8 cellular contexts compared by ENCODE assay signal in the genomic region with DNA sequence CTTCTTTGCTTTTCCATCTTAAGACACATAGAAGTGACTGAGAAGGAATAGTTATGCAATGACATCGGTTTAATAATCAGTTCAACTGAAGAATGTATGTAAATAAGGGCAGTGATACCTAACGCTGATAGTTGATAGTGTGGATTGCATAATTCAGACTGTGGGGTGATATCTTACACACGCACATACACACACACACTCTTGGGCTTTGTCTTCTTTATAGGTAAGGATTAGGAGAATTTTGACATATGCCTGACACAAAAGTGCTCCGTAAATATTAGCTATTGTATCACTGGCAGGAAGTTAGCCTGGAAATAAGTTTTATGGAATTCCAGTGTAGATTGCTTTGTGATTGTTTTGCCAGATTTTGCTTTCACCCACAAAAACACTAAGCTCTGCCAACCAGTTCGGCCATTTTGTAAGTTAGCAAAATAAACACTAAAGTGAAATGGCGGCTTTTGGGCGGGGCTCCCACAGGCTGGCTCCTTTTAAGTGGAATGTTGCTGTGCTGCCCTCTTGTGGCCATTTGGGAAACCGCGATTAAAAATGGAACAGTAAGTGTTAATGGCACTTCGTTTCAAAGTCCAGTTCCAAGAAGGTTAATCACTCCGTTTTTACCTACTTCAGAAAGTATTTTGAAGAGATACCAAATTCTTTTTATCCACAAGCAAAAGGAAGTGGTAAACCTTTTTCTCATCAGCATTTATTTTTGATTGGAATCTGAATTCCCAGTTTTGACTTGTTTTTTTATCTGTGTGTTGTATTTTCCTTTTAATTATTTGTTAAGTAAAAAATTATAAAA. TPM values are rescaled to one million over a fixed set of nuclear protein-coding genes. Genes with fewer than 3 reads are reported as not detected.
A peak's percentile ranks its signal among the peaks of the same experiment; 100 is the strongest.
DNase-seq lines count a peak whose midpoint lies in the region; ATAC-seq and TF ChIP-seq lines count a peak whose summit lies in the region.

No MANE protein-coding gene starts in this region.

- H3K4me3 Mint-ChIP-seq in naive thymus-derived CD8-positive, alpha-beta T cell: peak overlapping the region; percentile 26 to 92 (median 66)
- H3K4me3 Mint-ChIP-seq in stimulated activated memory B cell treated with anti-CD40 and anti-IgM and Interleukin-4, amounts not matched to agents 10 μg/mL and 1 μg/mL and 100 μg/mL, for 72 hours: peak overlapping the region; percentile 10

- peaks cover 0 to 36% (median 10%) of the 10 kb centered on the region in 3 donors for H3K36me3 Mint-ChIP-seq in naive thymus-derived CD8-positive, alpha-beta T cell
- peaks cover 55% of the 10 kb centered on the region for H3K36me3 Mint-ChIP-seq in stimulated activated memory B cell treated with anti-CD40 and anti-IgM and Interleukin-4, amounts not matched to agents 10 μg/mL and 1 μg/mL and 100 μg/mL, for 72 hours

- H3K9me3 Mint-ChIP-seq in naive thymus-derived CD8-positive, alpha-beta T cell: no peaks in the 10 kb centered on the region
- H3K9me3 Mint-ChIP-seq in stimulated activated memory B cell treated with anti-CD40 and anti-IgM and Interleukin-4, amounts not matched to agents 10 μg/mL and 1 μg/mL and 100 μg/mL, for 72 hours: peaks cover 4% of the 10 kb centered on the region

- DNase-seq in A172 (ENCODE audit: low spot score) (peak; percentile 91), LNCaP clone FGC (ENCODE audit: low read depth) (peak; percentile 98), RPMI7951 (ENCODE audit: low read depth) (peak; percentile 91), fibroblast of mammary gland (ENCODE audit: low read depth) (peak; percentile 95)
- peak; percentile 84 to 86 for DNase-seq in activated T-helper 1 cell treated with anti-CD3 and anti-CD28 coated beads, Interleukin-2, amount 50 U/mL, for 16 hours (ENCODE audit: low read depth in 1 of 2, low spot score in 1 of 2)
- DNase-seq in naive thymus-derived CD8-positive, alpha-beta T cell: peak; percentile 75 to 95 (median 90)

- no peaks in the 10 kb centered on the region for H3K27me3 Mint-ChIP-seq in naive thymus-derived CD8-positive, alpha-beta T cell
- H3K27me3 Mint-ChIP-seq in stimulated activated memory B cell treated with anti-CD40 and anti-IgM and Interleukin-4, amounts not matched to agents 10 μg/mL and 1 μg/mL and 100 μg/mL, for 72 hours: no peaks in the 10 kb centered on the region

- H3K27ac Mint-ChIP-seq in naive thymus-derived CD8-positive, alpha-beta T cell: peak overlapping the region; percentile 90 to 100 (median 98)
- H3K27ac Mint-ChIP-seq in stimulated activated memory B cell treated with anti-CD40 and anti-IgM and Interleukin-4, amounts not matched to agents 10 μg/mL and 1 μg/mL and 100 μg/mL, for 72 hours: peak overlapping the region; percentile 87

- ATAC-seq in GM18909 (IDR thresholded peaks at IDR 0.05; ENCODE audit: poor library complexity, unreplicated experiment): peak; percentile 45
- ATAC-seq in naive thymus-derived CD8-positive, alpha-beta T cell: peak; percentile 16 to 33
- ATAC-seq in stimulated activated memory B cell treated with anti-CD40 and anti-IgM and Interleukin-4, amounts not matched to agents 10 μg/mL and 1 μg/mL and 100 μg/mL, for 72 hours: peak; percentile 72

- TF ChIP-seq CTCF in LNCaP clone FGC (IDR thresholded peaks at IDR 0.05; ENCODE audit: control insufficient read depth, extremely low read depth, insufficient read depth) (peak; percentile 90), fibroblast of mammary gland (conservative IDR thresholded peaks at IDR 0.05; ENCODE audit: control insufficient read depth, insufficient read depth, low read depth, low read length) (peak; percentile 76)

- POLR2A ChIA-PET in naive thymus-derived CD8-positive, alpha-beta T cell (lab: Charles Lee): interaction anchor here (0.7 to 11.4 kb wide), 14 partner anchors 14 to 123 kb away, joined by 3 to 199 read pairs (median 4); a partner anchor contains a TSS

- H3K4me1 Mint-ChIP-seq in naive thymus-derived CD8-positive, alpha-beta T cell: peaks cover 43 to 93% (median 83%) of the 10 kb centered on the region in 4 donors
- H3K4me1 Mint-ChIP-seq in stimulated activated memory B cell treated with anti-CD40 and anti-IgM and Interleukin-4, amounts not matched to agents 10 μg/mL and 1 μg/mL and 100 μg/mL, for 72 hours: peaks cover 88% of the 10 kb centered on the region

- H3K4me3 ChIP-seq in LNCaP clone FGC (ENCODE audit: low read depth, low read length): peak overlapping the region; percentile 19
- no peak overlapping the region for H3K4me3 ChIP-seq in fibroblast of mammary gland (ENCODE audit: control insufficient read depth, low read depth, low read length)

RNA-seq across cellular contexts. Expression of a gene that starts 17.7 kb away (rescaled TPM):
- total RNA-seq in A172 (2014; rRNA removed; shearing (Covaris generic)): 21.2 and 22.8 TPM in 2 replicates
- 37.5 TPM in 2 replicates for total RNA-seq in RPMI7951 (2014; rRNA removed; shearing (Covaris generic))
- 100 to 1,000 TPM; 415 to 427 TPM for total RNA-seq in naive thymus-derived CD8-positive, alpha-beta T cell
- polyA plus RNA-seq in naive thymus-derived CD8-positive, alpha-beta T cell: 100 to 1,000 TPM in 1 of 3 donors, 10 to 100 TPM in 2; 53.1 to 101 (median 68.1) TPM

Comparison
In these comparisons a context has a peak if more than half of its experiments do, and no peak if none do; other contexts are left out.
1. RNA of a gene that starts 17.7 kb away (total RNA-seq): 415 to 427 TPM in naive thymus-derived CD8-positive, alpha-beta T cell; 37.5 TPM in RPMI7951 and 21.2 to 22.8 TPM in A172; every median in the first group is over 10 times any median in the second.
2. Peak in every context shown above with its lines, with median percentiles within 50 percentile points of each other: DNase-seq and ATAC-seq.